17 cellular contexts compared by ENCODE assay signal in genomic region chr14:93186961-93187360, GRCh38. TPM values are rescaled to one million over a fixed set of nuclear protein-coding genes. Genes with fewer than 3 reads are reported as not detected.
DNase-seq lines count a peak whose midpoint lies in the region; ATAC-seq, FAIRE-seq and TF ChIP-seq lines count a peak whose summit lies in the region.
"Had no signal": no experiment of that assay in that cellular context is flagged by ENCODE, and none has a peak within 500 bp of the region (broad histone marks: within the 10 kb centered on the region; RNA-seq: fewer than 3 reads in every experiment).

No MANE protein-coding gene starts in this region.

- CTCF ChIA-PET in activated CD4-positive, alpha-beta T cell treated with anti-CD3 and anti-CD28 coated beads for 36 hours (lab: Charles Lee) = interaction anchor here (0.6 to 1.5 kb wide), 5 partner anchors 8 to 85 kb away, joined by 3 to 4 read pairs (median 3); partner anchors contain the start of gene UBR7
- CTCF ChIA-PET in CD4-positive, alpha-beta T cell (lab: Charles Lee) = interaction anchor here (1.1 to 5.2 kb wide), 2 partner anchors 19 to 32 kb away, joined by 4 to 37 read pairs; partner anchors contain the start of genes GON7 and UBR7
- CTCF ChIA-PET in activated CD8-positive, alpha-beta T cell treated with anti-CD3 and anti-CD28 coated beads for 36 hours (lab: Charles Lee) = interaction anchor here (0.5 to 1.6 kb wide), 3 partner anchors 8 to 18 kb away, joined by 3 to 4 read pairs (median 4); no protein-coding TSS in a partner anchor

- no peaks in the 10 kb centered on the region for H3K9me3 ChIP-seq in CD4-positive, alpha-beta T cell (ENCODE audit: control insufficient read depth, low read length)
- H3K9me3 ChIP-seq in keratinocyte (ENCODE audit: control insufficient read depth, low read depth, low read length) = no peaks in the 10 kb centered on the region
- H3K9me3 ChIP-seq: SJSA1 had no signal

- H4K20me1 ChIP-seq in keratinocyte (ENCODE audit: control insufficient read depth, extremely low read depth, insufficient read depth, low read length) = no peaks in the 10 kb centered on the region

- H3K4me2 ChIP-seq in keratinocyte (ENCODE audit: control insufficient read depth, extremely low read depth, insufficient read depth, low read depth, low read length) = no peak overlapping the region

- peaks cover 21% of the 10 kb centered on the region for H3K4me1 ChIP-seq in keratinocyte (ENCODE audit: control insufficient read depth, extremely low read depth, insufficient read depth, low read length)

- H3K9me1 ChIP-seq in keratinocyte (ENCODE audit: control insufficient read depth, extremely low read depth, insufficient read depth, low read length) = no peaks in the 10 kb centered on the region

- H3K27ac Mint-ChIP-seq in activated CD4-positive, alpha-beta T cell treated with anti-CD3 and anti-CD28 coated beads for 36 hours = no peak overlapping the region
- peak overlapping the region; percentile 98 for H3K27ac Mint-ChIP-seq in CD4-positive, alpha-beta T cell
- H3K27ac Mint-ChIP-seq in activated CD8-positive, alpha-beta T cell treated with anti-CD3 and anti-CD28 coated beads for 36 hours = peak overlapping the region; percentile 48

- H2AFZ ChIP-seq in keratinocyte (ENCODE audit: control insufficient read depth, low read length) = no peak overlapping the region

- no peak overlapping the region for H3K27ac ChIP-seq in CD4-positive, alpha-beta T cell (ENCODE audit: low read depth, low read length)
- H3K27ac ChIP-seq in keratinocyte (ENCODE audit: control insufficient read depth, insufficient read depth, low read length) = peak overlapping the region; percentile 56
- H3K27ac ChIP-seq: SJSA1 had no signal

- no peak overlapping the region for H3K9ac ChIP-seq in keratinocyte (ENCODE audit: control insufficient read depth, extremely low read depth, insufficient read depth, low read length)

- peaks cover 27% of the 10 kb centered on the region for H3K36me3 Mint-ChIP-seq in activated CD4-positive, alpha-beta T cell treated with anti-CD3 and anti-CD28 coated beads for 36 hours (ENCODE audit: low read depth)
- peaks cover 54% of the 10 kb centered on the region for H3K36me3 Mint-ChIP-seq in CD4-positive, alpha-beta T cell (ENCODE audit: low read depth)
- H3K36me3 Mint-ChIP-seq in activated CD8-positive, alpha-beta T cell treated with anti-CD3 and anti-CD28 coated beads for 36 hours (ENCODE audit: low read depth) = peaks cover 31% of the 10 kb centered on the region

- peak overlapping the region; percentile 91 for H3K4me3 Mint-ChIP-seq in activated CD4-positive, alpha-beta T cell treated with anti-CD3 and anti-CD28 coated beads for 36 hours
- H3K4me3 Mint-ChIP-seq in CD4-positive, alpha-beta T cell = peak overlapping the region; percentile 79
- H3K4me3 Mint-ChIP-seq in activated CD8-positive, alpha-beta T cell treated with anti-CD3 and anti-CD28 coated beads for 36 hours = no peak overlapping the region

- no peaks in the 10 kb centered on the region for H3K27me3 ChIP-seq in CD4-positive, alpha-beta T cell (ENCODE audit: control insufficient read depth, insufficient read depth, low read length)
- no peaks in the 10 kb centered on the region for H3K27me3 ChIP-seq in keratinocyte (ENCODE audit: control insufficient read depth, extremely low read depth, insufficient read depth, low read length)
- H3K27me3 ChIP-seq: SJSA1 had no signal

- peaks cover 36% of the 10 kb centered on the region for H3K4me1 Mint-ChIP-seq in activated CD4-positive, alpha-beta T cell treated with anti-CD3 and anti-CD28 coated beads for 36 hours
- peaks cover 61% of the 10 kb centered on the region for H3K4me1 Mint-ChIP-seq in CD4-positive, alpha-beta T cell (ENCODE audit: low read depth)
- H3K4me1 Mint-ChIP-seq in activated CD8-positive, alpha-beta T cell treated with anti-CD3 and anti-CD28 coated beads for 36 hours (ENCODE audit: low read depth) = peaks cover 41% of the 10 kb centered on the region

- no peak for DNase-seq in activated CD4-positive, alpha-beta T cell treated with anti-CD3 and anti-CD28 coated beads for 36 hours
- no peak for DNase-seq in activated CD4-positive, alpha-beta T cell treated with anti-CD3 and anti-CD28 coated beads for 48 hours
- DNase-seq in CD4-positive, alpha-beta T cell = no peak
- DNase-seq in activated CD8-positive, alpha-beta T cell treated with anti-CD3 and anti-CD28 coated beads for 36 hours = no peak
- DNase-seq in keratinocyte (ENCODE audit: low read depth, low spot score) = no peak
- no peak for DNase-seq in H54 (ENCODE audit: insufficient read length, low spot score)
- DNase-seq in mucosa of gallbladder (ENCODE audit: low spot score) = no peak
- DNase-seq: 8988T, DMS 273 treated with DMSO at 0.1 percent for 48 hours, H7, Kasumi-1, NCI-H1417, NCI-H2029, NCI-H2171 treated with DMSO at 0.1 percent for 48 hours, NCI-H510A treated with DMSO at 0.1 percent for 48 hours had no signal

- H3K4me3 ChIP-seq in keratinocyte (ENCODE audit: control insufficient read depth in 2 of 3, extremely low read depth in 1 of 3, insufficient read depth in 2 of 3, low read depth in 1 of 3, low read length in 3 of 3) = no peak overlapping the region
- H3K4me3 ChIP-seq: SJSA1 had no signal

- H3K36me3 ChIP-seq in keratinocyte (ENCODE audit: control insufficient read depth in 2 of 2, extremely low read depth in 1 of 2, insufficient read depth in 2 of 2, low read length in 2 of 2) = peaks cover 7% of the 10 kb centered on the region in 2 experiments

- H3K79me2 ChIP-seq in keratinocyte (ENCODE audit: control insufficient read depth, insufficient read depth, low read length) = peaks cover 20% of the 10 kb centered on the region

- H3K9me3 Mint-ChIP-seq in activated CD4-positive, alpha-beta T cell treated with anti-CD3 and anti-CD28 coated beads for 36 hours (ENCODE audit: low read depth) = no peaks in the 10 kb centered on the region
- no peaks in the 10 kb centered on the region for H3K9me3 Mint-ChIP-seq in CD4-positive, alpha-beta T cell
- H3K9me3 Mint-ChIP-seq in activated CD8-positive, alpha-beta T cell treated with anti-CD3 and anti-CD28 coated beads for 36 hours = no peaks in the 10 kb centered on the region

- H3K27me3 Mint-ChIP-seq in activated CD4-positive, alpha-beta T cell treated with anti-CD3 and anti-CD28 coated beads for 36 hours = no peaks in the 10 kb centered on the region
- H3K27me3 Mint-ChIP-seq in CD4-positive, alpha-beta T cell = no peaks in the 10 kb centered on the region
- no peaks in the 10 kb centered on the region for H3K27me3 Mint-ChIP-seq in activated CD8-positive, alpha-beta T cell treated with anti-CD3 and anti-CD28 coated beads for 36 hours

- TF ChIP-seq POLR2A in H54 (IDR thresholded peaks at IDR 0.05; ENCODE audit: low read depth, low read length) = no peak

- dilution Hi-C loops in keratinocyte (cut with MboI; ENCODE audit: extremely low pct_ligation_motif_present, low sequenced_read_pairs) = no loop called here

- no peak for TF ChIP-seq CTCF in CD4-positive, alpha-beta T cell (IDR thresholded peaks at IDR 0.05)
- no peak for TF ChIP-seq CTCF in activated CD8-positive, alpha-beta T cell treated with anti-CD3 and anti-CD28 coated beads for 36 hours (IDR thresholded peaks at IDR 0.05)
- no peak for TF ChIP-seq CTCF in keratinocyte (optimal IDR thresholded peaks at IDR 0.05 in 1 of 3, IDR thresholded peaks at IDR 0.05 in 1 of 3, conservative IDR thresholded peaks at IDR 0.05 in 1 of 3; ENCODE audit: extremely low read depth in 1 of 3, insufficient read depth in 2 of 3, low read length in 3 of 3)

- intact Hi-C loops in activated CD4-positive, alpha-beta T cell treated with anti-CD3 and anti-CD28 coated beads for 36 hours (cut with DNase I, micrococcal nuclease) = loop anchor here in 1 of 2 experiments (10.0 kb wide), 2 partner anchors 788 to 988 kb away; partner anchors contain the start of genes ASB2 and PPP4R4
- intact Hi-C loops in CD4-positive, alpha-beta T cell (cut with DNase I, micrococcal nuclease) = loop anchor here in 1 of 2 experiments (5.0 kb wide), 2 partner anchors 145 to 1080 kb away; partner anchors contain the start of genes ATXN3 and BTBD7
- intact Hi-C loops in activated CD8-positive, alpha-beta T cell treated with anti-CD3 and anti-CD28 coated beads for 36 hours (cut with micrococcal nuclease) = no loop called here

- POLR2A ChIA-PET in activated CD4-positive, alpha-beta T cell treated with anti-CD3 and anti-CD28 coated beads for 36 hours (lab: Charles Lee) = interaction anchor here (0.6 kb wide), 1 partner anchor 1231 kb away, joined by 8 read pairs; no protein-coding TSS in a partner anchor
- POLR2A ChIA-PET in CD4-positive, alpha-beta T cell (lab: Charles Lee) = no interaction called here
- POLR2A ChIA-PET in activated CD8-positive, alpha-beta T cell treated with anti-CD3 and anti-CD28 coated beads for 36 hours (lab: Charles Lee) = interaction anchor here (1.2 kb wide), 1 partner anchor 10 kb away, joined by 4 read pairs; no protein-coding TSS in a partner anchor

- FAIRE-seq in keratinocyte (lab: Jason Lieb, UNC) (no peak), H54 (lab: Jason Lieb, UNC) (no peak)

- no peak for ATAC-seq in activated CD4-positive, alpha-beta T cell treated with anti-CD3 and anti-CD28 coated beads for 36 hours
- ATAC-seq in CD4-positive, alpha-beta T cell (ENCODE audit: poor library complexity) = no peak
- ATAC-seq in activated CD8-positive, alpha-beta T cell treated with anti-CD3 and anti-CD28 coated beads for 36 hours = no peak
- no peak for ATAC-seq in GM19023 (IDR thresholded peaks at IDR 0.05; ENCODE audit: unreplicated experiment)

RNA-seq across cellular contexts. Expression of gene LYSET, which starts 1.8 kb away (rescaled TPM):
- total RNA-seq in activated CD4-positive, alpha-beta T cell treated with anti-CD3 and anti-CD28 coated beads for 36 hours = 10 to 100 TPM in 1 of 2 experiments, 1 to 10 TPM in 1; 9.9 to 10.2 TPM
- total RNA-seq in CD4-positive, alpha-beta T cell = 1 to 10 TPM; 5.8 TPM
- 10 to 100 TPM; 13.6 to 15.5 TPM for total RNA-seq in activated CD8-positive, alpha-beta T cell treated with anti-CD3 and anti-CD28 coated beads for 36 hours
- polyA plus RNA-seq in keratinocyte = 15.3 to 24.6 TPM (median 23.2 TPM) in 3 replicates
- 3.0 TPM for polyA plus RNA-seq in keratinocyte (2011; ENCODE audit: low read depth)
- polyA plus RNA-seq in keratinocyte (2011; cell fraction: cytosol; rRNA removed) = 12.0 and 22.4 TPM in 2 replicates
- 10.2 and 12.0 TPM in 2 replicates for polyA plus RNA-seq in keratinocyte (2011; cell fraction: nucleus; rRNA removed)
- polyA plus RNA-seq in keratinocyte (2012; ENCODE audit: low replicate concordance) = 22.2 and 30.8 TPM in 2 replicates
- polyA minus RNA-seq in keratinocyte = 6.0 to 8.8 TPM (median 7.6 TPM) in 3 replicates
- 9.6 TPM for polyA minus RNA-seq in keratinocyte (2011; cell fraction: cytosol; rRNA and poly(A)+ RNA removed)
- polyA minus RNA-seq in keratinocyte (2011; cell fraction: nucleus; rRNA and poly(A)+ RNA removed) = 1.6 and 4.3 TPM in 2 replicates
- 30.6 TPM for total RNA-seq in mucosa of gallbladder

RNA-seq across cellular contexts. Expression of gene MOAP1, which starts 2.3 kb away (rescaled TPM):
- total RNA-seq in activated CD4-positive, alpha-beta T cell treated with anti-CD3 and anti-CD28 coated beads for 36 hours = 10 to 100 TPM; 11.7 to 15.9 TPM
- total RNA-seq in CD4-positive, alpha-beta T cell = 100 to 1,000 TPM; 127 to 130 TPM
- total RNA-seq in activated CD8-positive, alpha-beta T cell treated with anti-CD3 and anti-CD28 coated beads for 36 hours = 10 to 100 TPM; 19.1 to 19.6 TPM
- polyA plus RNA-seq in keratinocyte = 13.7 to 17.8 TPM (median 17.2 TPM) in 3 replicates
- polyA plus RNA-seq in keratinocyte (2011; ENCODE audit: low read depth) = 15.1 TPM
- polyA plus RNA-seq in keratinocyte (2011; cell fraction: cytosol; rRNA removed) = 17.1 and 23.9 TPM in 2 replicates
- 29.9 and 30.7 TPM in 2 replicates for polyA plus RNA-seq in keratinocyte (2011; cell fraction: nucleus; rRNA removed)
- 9.2 and 21.4 TPM in 2 replicates for polyA plus RNA-seq in keratinocyte (2012; ENCODE audit: low replicate concordance)
- polyA minus RNA-seq in keratinocyte = 1.7 to 9.0 TPM (median 8.9 TPM) in 3 replicates
- polyA minus RNA-seq in keratinocyte (2011; cell fraction: cytosol; rRNA and poly(A)+ RNA removed) = 11.7 TPM
- polyA minus RNA-seq in keratinocyte (2011; cell fraction: nucleus; rRNA and poly(A)+ RNA removed) = 7.0 and 11.4 TPM in 2 replicates
- 46.2 TPM for total RNA-seq in mucosa of gallbladder

RNA-seq across cellular contexts. Expression of gene GON7, which starts 19.9 kb away (rescaled TPM):
- 10 to 100 TPM in 1 of 2 experiments, 1 to 10 TPM in 1; 9.9 to 12.9 TPM for total RNA-seq in activated CD4-positive, alpha-beta T cell treated with anti-CD3 and anti-CD28 coated beads for 36 hours
- 1 to 10 TPM; 2.3 to 2.4 TPM for total RNA-seq in CD4-positive, alpha-beta T cell
- total RNA-seq in activated CD8-positive, alpha-beta T cell treated with anti-CD3 and anti-CD28 coated beads for 36 hours = 10 to 100 TPM; 15.6 to 16.8 TPM
- polyA plus RNA-seq in keratinocyte = 6.9 to 12.6 TPM (median 9.3 TPM) in 3 replicates
- polyA plus RNA-seq in keratinocyte (2011; ENCODE audit: low read depth) = 9.4 TPM
- 8.6 and 12.1 TPM in 2 replicates for polyA plus RNA-seq in keratinocyte (2011; cell fraction: cytosol; rRNA removed)
- 3.1 and 4.2 TPM in 2 replicates for polyA plus RNA-seq in keratinocyte (2011; cell fraction: nucleus; rRNA removed)
- polyA plus RNA-seq in keratinocyte (2012; ENCODE audit: low replicate concordance) = 8.7 and 9.1 TPM in 2 replicates
- 0.46 to 3.2 TPM (median 2.8 TPM) in 3 replicates for polyA minus RNA-seq in keratinocyte
- polyA minus RNA-seq in keratinocyte (2011; cell fraction: cytosol; rRNA and poly(A)+ RNA removed) = 3.5 TPM
- polyA minus RNA-seq in keratinocyte (2011; cell fraction: nucleus; rRNA and poly(A)+ RNA removed) = 1.2 and 1.3 TPM in 2 replicates
- total RNA-seq in mucosa of gallbladder = 12.3 TPM

RNA-seq across cellular contexts. Expression of gene UBR7, which starts 20.1 kb away (rescaled TPM):
- 10 to 100 TPM; 36.5 to 39.9 TPM for total RNA-seq in activated CD4-positive, alpha-beta T cell treated with anti-CD3 and anti-CD28 coated beads for 36 hours
- 1 to 10 TPM; 6.8 to 7.4 TPM for total RNA-seq in CD4-positive, alpha-beta T cell
- 10 to 100 TPM; 38.5 to 39.7 TPM for total RNA-seq in activated CD8-positive, alpha-beta T cell treated with anti-CD3 and anti-CD28 coated beads for 36 hours
- polyA plus RNA-seq in keratinocyte = 10.2 to 17.2 TPM (median 15.4 TPM) in 3 replicates
- 10.6 TPM for polyA plus RNA-seq in keratinocyte (2011; ENCODE audit: low read depth)
- 8.2 and 13.9 TPM in 2 replicates for polyA plus RNA-seq in keratinocyte (2011; cell fraction: cytosol; rRNA removed)
- polyA plus RNA-seq in keratinocyte (2011; cell fraction: nucleus; rRNA removed) = 9.0 and 9.6 TPM in 2 replicates
- polyA plus RNA-seq in keratinocyte (2012; ENCODE audit: low replicate concordance) = 7.9 and 11.6 TPM in 2 replicates
- polyA minus RNA-seq in keratinocyte = 5.6 to 12.7 TPM (median 8.1 TPM) in 3 replicates
- 7.7 TPM for polyA minus RNA-seq in keratinocyte (2011; cell fraction: cytosol; rRNA and poly(A)+ RNA removed)
- polyA minus RNA-seq in keratinocyte (2011; cell fraction: nucleus; rRNA and poly(A)+ RNA removed) = 5.3 and 7.7 TPM in 2 replicates
- 17.8 TPM for total RNA-seq in mucosa of gallbladder
